In the genomic region with DNA sequence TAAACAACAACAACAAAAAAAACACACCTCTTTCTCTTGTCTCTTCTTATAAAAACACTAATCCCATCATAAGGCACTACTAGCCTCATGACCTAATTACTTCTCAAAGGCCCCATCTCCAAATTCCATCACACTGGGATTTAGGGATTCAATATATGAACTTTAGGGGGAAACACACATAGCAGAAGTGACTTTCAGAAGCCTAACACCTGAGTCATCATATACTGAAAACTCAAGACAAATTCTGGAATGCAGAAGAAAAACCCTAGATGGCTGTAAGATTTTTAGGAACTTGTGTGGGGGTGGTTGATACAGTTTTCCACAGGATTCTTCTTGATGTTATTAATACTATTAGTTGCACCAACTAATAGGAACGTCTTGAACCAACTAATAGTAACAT, we compare ENCODE assay signal across 23 cellular contexts. TPM values are rescaled to one million over a fixed set of nuclear protein-coding genes. Genes with fewer than 3 reads are reported as not detected.
A peak's percentile ranks its signal among the peaks of the same experiment; 100 is the strongest.
DNase-seq lines count a peak whose midpoint lies in the region; ATAC-seq, FAIRE-seq and TF ChIP-seq lines count a peak whose summit lies in the region.
"Had no signal": no experiment of that assay in that cellular context is flagged by ENCODE, and none has a peak within 500 bp of the region (broad histone marks: within the 10 kb centered on the region; RNA-seq: fewer than 3 reads in every experiment).

No MANE protein-coding gene starts in this region.

- H2AFZ ChIP-seq in HepG2 (ENCODE audit: low read length) = no peak overlapping the region
- no peak overlapping the region for H2AFZ ChIP-seq in astrocyte (ENCODE audit: low read depth, low read length)

- H3K9me3 Mint-ChIP-seq in astrocyte (ENCODE audit: unreplicated experiment) (no peaks in the 10 kb centered on the region), T-cell (no peaks in the 10 kb centered on the region)
- H3K9me3 Mint-ChIP-seq in naive thymus-derived CD4-positive, alpha-beta T cell = no peaks in the 10 kb centered on the region
- H3K9me3 Mint-ChIP-seq: neural crest cell had no signal

- TF ChIP-seq CTCF in HepG2 (CRISPR knock-in tag; IDR thresholded peaks at IDR 0.05) (no peak), right lobe of liver (IDR thresholded peaks at IDR 0.05) (no peak), astrocyte (IDR thresholded peaks at IDR 0.05; ENCODE audit: insufficient read depth, low read depth, low read length) (no peak), fibroblast of villous mesenchyme (IDR thresholded peaks at IDR 0.05; ENCODE audit: insufficient read depth, low read depth, low read length) (no peak), dorsolateral prefrontal cortex (IDR thresholded peaks at IDR 0.05 in 54 of 56, conservative IDR thresholded peaks at IDR 0.05 in 2 of 56; ENCODE audit: low read depth in 1 of 56, partially characterized antibody in 56 of 56) (no peak)

- no peaks in the 10 kb centered on the region for H3K27me3 Mint-ChIP-seq in astrocyte (ENCODE audit: low read depth, unreplicated experiment)
- H3K27me3 Mint-ChIP-seq in T-cell = peaks cover 0 to 4% of the 10 kb centered on the region in 2 donors
- peaks cover 0 to 12% (median 6%) of the 10 kb centered on the region in 5 donors for H3K27me3 Mint-ChIP-seq in naive thymus-derived CD4-positive, alpha-beta T cell

- no peak for TF ChIP-seq RAD21 in HepG2 (CRISPR knock-in tag; IDR thresholded peaks at IDR 0.05)

- no TSS peak for BruUV-seq in HepG2 (replicated peaks; lab: Mats Ljungman, UMichigan)

- CTCF ChIA-PET in HepG2 (lab: Yijun Ruan, JAX; ENCODE audit: low intra/inter-chr PET ratio, low total read pairs) = no interaction called here
- CTCF ChIA-PET in T-cell (lab: Charles Lee) = no interaction called here
- CTCF ChIA-PET in naive thymus-derived CD4-positive, alpha-beta T cell (lab: Charles Lee) = no interaction called here

- H3K4me3 ChIP-seq in HepG2 (replicated peaks in 1 of 3; ENCODE audit: insufficient read depth in 1 of 3, low read depth in 2 of 3, low read length in 3 of 3) (no peak overlapping the region), right lobe of liver (no peak overlapping the region), astrocyte (ENCODE audit: insufficient read depth, low read depth, low read length) (no peak overlapping the region), fibroblast of villous mesenchyme (ENCODE audit: low read depth, low read length) (no peak overlapping the region), dorsolateral prefrontal cortex (no peak overlapping the region)
- no peak overlapping the region for H3K4me3 ChIP-seq in naive thymus-derived CD4-positive, alpha-beta T cell (ENCODE audit: low read length)
- H3K4me3 ChIP-seq: left ventricle myocardium inferior, tibial nerve had no signal

- in situ Hi-C loops in HepG2 (cut with HindIII; ENCODE audit: extremely low pct_ligation_motif_present, low pct_unique_long_range_greater_than_20kb) = no loop called here

- H3K4me2 ChIP-seq in HepG2 (ENCODE audit: low read depth, low read length) = no peak overlapping the region
- H3K4me2 ChIP-seq in astrocyte (ENCODE audit: low read length) = peak overlapping the region; percentile 14

- H3K9me3 ChIP-seq in HepG2 (ENCODE audit: low read length) (no peaks in the 10 kb centered on the region), right lobe of liver (no peaks in the 10 kb centered on the region), astrocyte (ENCODE audit: insufficient read depth, low read depth, low read length) (no peaks in the 10 kb centered on the region)
- no peaks in the 10 kb centered on the region for H3K9me3 ChIP-seq in naive thymus-derived CD4-positive, alpha-beta T cell (ENCODE audit: control insufficient read depth in 2 of 3, low read length in 3 of 3)
- H3K9me3 ChIP-seq: left ventricle myocardium inferior, tibial nerve had no signal

- POLR2A ChIA-PET in HepG2 (lab: Yijun Ruan, JAX) (no interaction called here), T-cell (lab: Charles Lee) (no interaction called here)
- POLR2A ChIA-PET in naive thymus-derived CD4-positive, alpha-beta T cell (lab: Charles Lee) = no interaction called here

- H3K79me2 ChIP-seq in HepG2 (ENCODE audit: insufficient read depth, low read length) = no peaks in the 10 kb centered on the region
- H3K79me2 ChIP-seq in astrocyte (ENCODE audit: insufficient read depth, low read length) = no peaks in the 10 kb centered on the region

- no peak for FAIRE-seq in HepG2 (lab: Jason Lieb, UNC)
- FAIRE-seq in astrocyte (lab: Jason Lieb, UNC) = peak; percentile 52
- FAIRE-seq: TTC549 had no signal

- H3K36me3 Mint-ChIP-seq in astrocyte (ENCODE audit: low read depth, unreplicated experiment) (no peaks in the 10 kb centered on the region), T-cell (no peaks in the 10 kb centered on the region)
- H3K36me3 Mint-ChIP-seq in naive thymus-derived CD4-positive, alpha-beta T cell = no peaks in the 10 kb centered on the region

- H3K4me3 Mint-ChIP-seq in astrocyte (ENCODE audit: unreplicated experiment) = no peak overlapping the region
- H3K4me3 Mint-ChIP-seq in T-cell = no peak overlapping the region
- no peak overlapping the region for H3K4me3 Mint-ChIP-seq in naive thymus-derived CD4-positive, alpha-beta T cell
- H3K4me3 Mint-ChIP-seq: neural crest cell had no signal

- H3K27ac Mint-ChIP-seq in astrocyte (ENCODE audit: unreplicated experiment) (peak overlapping the region; percentile 16), T-cell (no peak overlapping the region)
- no peak overlapping the region for H3K27ac Mint-ChIP-seq in naive thymus-derived CD4-positive, alpha-beta T cell

- TF ChIP-seq EP300 in HepG2 (IDR thresholded peaks at IDR 0.05; ENCODE audit: low read depth in 2 of 2, low read length in 2 of 2) (no peak), HepG2 (CRISPR knock-in tag; IDR thresholded peaks at IDR 0.05; ENCODE audit: borderline replicate concordance) (no peak)

- no peaks in the 10 kb centered on the region for H4K20me1 ChIP-seq in HepG2 (ENCODE audit: insufficient read depth, low read length)
- no peaks in the 10 kb centered on the region for H4K20me1 ChIP-seq in astrocyte (ENCODE audit: insufficient read depth, low read length)

- H3K27me3 ChIP-seq in HepG2 (ENCODE audit: control insufficient read depth in 1 of 2, insufficient read depth in 2 of 2, low read length in 2 of 2) (no peaks in the 10 kb centered on the region; a peak in 1 of 5 replicates), right lobe of liver (no peaks in the 10 kb centered on the region), astrocyte (ENCODE audit: insufficient read depth, low read length) (no peaks in the 10 kb centered on the region), dorsolateral prefrontal cortex (no peaks in the 10 kb centered on the region)
- no peaks in the 10 kb centered on the region for H3K27me3 ChIP-seq in naive thymus-derived CD4-positive, alpha-beta T cell (ENCODE audit: control insufficient read depth in 2 of 2, insufficient read depth in 2 of 2, low read length in 2 of 2)
- H3K27me3 ChIP-seq: tibial nerve had no signal

- H3K4me1 Mint-ChIP-seq in astrocyte (ENCODE audit: low read depth, unreplicated experiment) = peaks cover 25% of the 10 kb centered on the region
- no peaks in the 10 kb centered on the region for H3K4me1 Mint-ChIP-seq in T-cell
- no peaks in the 10 kb centered on the region for H3K4me1 Mint-ChIP-seq in naive thymus-derived CD4-positive, alpha-beta T cell

- TF ChIP-seq POLR2A in HepG2 (IDR thresholded peaks at IDR 0.05; ENCODE audit: insufficient read depth in 1 of 2, low read depth in 2 of 2, low read length in 2 of 2) = no peak
- TF ChIP-seq POLR2A in right lobe of liver (IDR thresholded peaks at IDR 0.05) = no peak

- ATAC-seq in HepG2 (no peak), right lobe of liver (no peak), T-cell (replicated peaks in 1 of 4) (no peak)
- ATAC-seq in naive thymus-derived CD4-positive, alpha-beta T cell = no peak
- ATAC-seq: stimulated activated naive CD8-positive, alpha-beta T cell treated with anti-CD3 and anti-CD28 coated beads, Interleukin-15, Interleukin-2, amounts not matched to agents 100 U/mL and 50 U/mL, for 24 hours had no signal

- H3K27ac ChIP-seq in HepG2 (ENCODE audit: extremely low read length, insufficient read depth, low read length) (no peak overlapping the region), right lobe of liver (no peak overlapping the region), astrocyte (ENCODE audit: low read depth, low read length) (no peak overlapping the region), dorsolateral prefrontal cortex (no peak overlapping the region)
- no peak overlapping the region for H3K27ac ChIP-seq in naive thymus-derived CD4-positive, alpha-beta T cell (ENCODE audit: low read depth, low read length)
- H3K27ac ChIP-seq: 22Rv1, left ventricle myocardium inferior, tibial nerve had no signal

- DNase-seq in HepG2 (ENCODE audit: low spot score) = no peak
- no peak for DNase-seq in right lobe of liver
- peak; percentile 36 for DNase-seq in astrocyte (ENCODE audit: low read depth)
- DNase-seq in fibroblast of villous mesenchyme (ENCODE audit: low read depth) = peak; percentile 6
- no peak for DNase-seq in T-cell
- DNase-seq in dorsolateral prefrontal cortex = no peak
- no peak for DNase-seq in GM19238 (ENCODE audit: insufficient read length, low spot score)
- no peak for DNase-seq in naive thymus-derived CD4-positive, alpha-beta T cell
- DNase-seq: C1 segment of cervical spinal cord; central memory CD4-positive, alpha-beta T cell; effector CD8-positive, alpha-beta T cell; GOT3; KBM-7; left ventricle myocardium inferior; NCI-H1694 treated with DMSO at 0.1 percent for 48 hours; NCI-H748 treated with DMSO at 0.1 percent for 48 hours; Right ventricle myocardium superior; stimulated activated CD4-positive, alpha-beta T cell treated with anti-CD3 and anti-CD28 coated beads, Interleukin-2, amount 100 ng/mL, for 48 hours; stimulated activated naive CD8-positive, alpha-beta T cell treated with anti-CD3 and anti-CD28 coated beads, Interleukin-15, Interleukin-2, amounts not matched to agents 100 U/mL and 50 U/mL, for 24 hours had no signal

- WGBS in HepG2 (ENCODE audit: low lambda C conversion rate) = 0% methylated on average over 1 of the region's 1 CpG
- 39% methylated on average over 1 of the region's 1 CpG for WGBS in right lobe of liver (ENCODE audit: insufficient coverage, low coverage, low lambda C conversion rate, missing lambda C conversion rate)

- intact Hi-C loops in HepG2 (cut with micrococcal nuclease; ENCODE audit: unreplicated experiment) = no loop called here
- intact Hi-C loops in right lobe of liver (cut with DNase I) = no loop called here
- intact Hi-C loops in dorsolateral prefrontal cortex (cut with DNase I) = no loop called here
- intact Hi-C loops in naive thymus-derived CD4-positive, alpha-beta T cell (cut with micrococcal nuclease) = loop anchor here in 1 of 2 donors (5.0 kb wide), 1 partner anchor 46 kb away; no protein-coding TSS in a partner anchor

- H3K36me3 ChIP-seq in HepG2 (replicated peaks in 1 of 2; ENCODE audit: control insufficient read depth in 1 of 2, insufficient read depth in 2 of 2, low read length in 2 of 2) = no peaks in the 10 kb centered on the region
- no peaks in the 10 kb centered on the region for H3K36me3 ChIP-seq in right lobe of liver
- H3K36me3 ChIP-seq in astrocyte (ENCODE audit: insufficient read depth, low read length) = no peaks in the 10 kb centered on the region
- H3K36me3 ChIP-seq in naive thymus-derived CD4-positive, alpha-beta T cell (ENCODE audit: control insufficient read depth in 2 of 3, insufficient read depth in 3 of 3, low read length in 3 of 3) = no peaks in the 10 kb centered on the region
- H3K36me3 ChIP-seq: left ventricle myocardium inferior, tibial nerve had no signal

- H3K4me1 ChIP-seq in HepG2 (ENCODE audit: insufficient read depth, low read length) (peaks cover 12% of the 10 kb centered on the region), right lobe of liver (no peaks in the 10 kb centered on the region), astrocyte (ENCODE audit: insufficient read depth, low read length) (no peaks in the 10 kb centered on the region)
- no peaks in the 10 kb centered on the region for H3K4me1 ChIP-seq in naive thymus-derived CD4-positive, alpha-beta T cell (ENCODE audit: control insufficient read depth in 2 of 2, insufficient read depth in 2 of 2, low read length in 2 of 2)
- H3K4me1 ChIP-seq: tibial nerve had no signal

- H3K9ac ChIP-seq in HepG2 (ENCODE audit: insufficient read depth, low read depth, low read length) (no peak overlapping the region), astrocyte (ENCODE audit: low read length) (no peak overlapping the region)

RNA-seq across cellular contexts. Expression of a gene that starts 33.7 kb away (rescaled TPM):
- 7.2 and 9.2 TPM in 2 replicates for total RNA-seq in HepG2 (2016; rRNA removed; fragmentation: Illumina TruSeq; extraction: Trizol)
- 0.40 and 0.71 TPM in 2 replicates for total RNA-seq in HepG2 (2016; cell fraction: cytosol; rRNA removed; fragmentation: Illumina TruSeq; extraction: Trizol; ENCODE audit: low read depth)
- 7.5 and 8.0 TPM in 2 replicates for total RNA-seq in HepG2 (2016; cell fraction: insoluble cytoplasmic fraction; rRNA removed; fragmentation: Illumina TruSeq; extraction: Trizol)
- 1.9 TPM in 2 replicates for total RNA-seq in HepG2 (2016; cell fraction: membrane; rRNA removed; fragmentation: Illumina TruSeq; extraction: Trizol)
- 4.9 and 5.7 TPM in 2 replicates for total RNA-seq in HepG2 (2016; cell fraction: nucleus; rRNA removed; fragmentation: Illumina TruSeq; extraction: Trizol)
- polyA plus RNA-seq in HepG2 (2011; rRNA removed) = 1.4 and 1.8 TPM in 2 replicates
- polyA plus RNA-seq in HepG2 (2011; cell fraction: cytosol; rRNA removed) = 0.64 and 0.95 TPM in 2 replicates
- polyA plus RNA-seq in HepG2 (2011; cell fraction: nucleus; rRNA removed) = 1.1 and 1.8 TPM in 2 replicates
- polyA plus RNA-seq in HepG2 (2012) = 2.3 and 3.6 TPM in 2 replicates
- polyA plus RNA-seq in HepG2 (2016; cell fraction: cytosol; fragmentation: Illumina TruSeq; extraction: Trizol; ENCODE audit: low read depth) = 0.29 and 0.33 TPM in 2 replicates
- 6.6 and 6.8 TPM in 2 replicates for polyA plus RNA-seq in HepG2 (2016; cell fraction: insoluble cytoplasmic fraction; fragmentation: Illumina TruSeq; extraction: Trizol; ENCODE audit: low read depth)
- 0.68 and 0.99 TPM in 2 replicates for polyA plus RNA-seq in HepG2 (2016; cell fraction: membrane; fragmentation: Illumina TruSeq; extraction: Trizol; ENCODE audit: low read depth)
- 4.8 and 5.0 TPM in 2 replicates for polyA plus RNA-seq in HepG2 (2016; cell fraction: nucleus; fragmentation: Illumina TruSeq; extraction: Trizol; ENCODE audit: insufficient read depth, low read depth)
- polyA minus RNA-seq in HepG2 (2011; rRNA and poly(A)+ RNA removed; ENCODE audit: low replicate concordance) = 2.3 and 13.1 TPM in 2 replicates
- 1.1 and 1.6 TPM in 2 replicates for polyA minus RNA-seq in HepG2 (2011; cell fraction: cytosol; rRNA and poly(A)+ RNA removed)
- polyA minus RNA-seq in HepG2 (2011; cell fraction: nucleus; rRNA and poly(A)+ RNA removed) = 5.4 and 5.7 TPM in 2 replicates
- total RNA-seq in right lobe of liver = 10 to 100 TPM in 2 of 6 experiments, 1 to 10 TPM in 4; 8.0 to 12.3 (median 8.9) TPM
- total RNA-seq in astrocyte = 22.9 and 23.9 TPM in 2 replicates
- 14.5 and 22.9 TPM in 2 replicates for total RNA-seq in fibroblast of villous mesenchyme
- total RNA-seq in T-cell = 10 to 100 TPM; 22.3 to 35.0 (median 30.0) TPM
- total RNA-seq in dorsolateral prefrontal cortex = 10 to 100 TPM; 22.9 to 42.7 (median 30.2) TPM
- total RNA-seq in naive thymus-derived CD4-positive, alpha-beta T cell = 10 to 100 TPM; 23.0 to 52.9 (median 40.1) TPM
- 10 to 100 TPM; 18.4 to 21.2 TPM for polyA plus RNA-seq in naive thymus-derived CD4-positive, alpha-beta T cell

Comparison
In these comparisons a context has a peak if more than half of its experiments do, and no peak if none do; other contexts are left out.
1. DNase-seq: peak in astrocyte (single experiment) and fibroblast of villous mesenchyme (single experiment); none in HepG2 (single experiment), right lobe of liver (0 of 3), T-cell (0 of 34), dorsolateral prefrontal cortex (0 of 10), GM19238 (single experiment) and naive thymus-derived CD4-positive, alpha-beta T cell (0 of 9).